27 cellular contexts compared by ENCODE assay signal in the genomic region with DNA sequence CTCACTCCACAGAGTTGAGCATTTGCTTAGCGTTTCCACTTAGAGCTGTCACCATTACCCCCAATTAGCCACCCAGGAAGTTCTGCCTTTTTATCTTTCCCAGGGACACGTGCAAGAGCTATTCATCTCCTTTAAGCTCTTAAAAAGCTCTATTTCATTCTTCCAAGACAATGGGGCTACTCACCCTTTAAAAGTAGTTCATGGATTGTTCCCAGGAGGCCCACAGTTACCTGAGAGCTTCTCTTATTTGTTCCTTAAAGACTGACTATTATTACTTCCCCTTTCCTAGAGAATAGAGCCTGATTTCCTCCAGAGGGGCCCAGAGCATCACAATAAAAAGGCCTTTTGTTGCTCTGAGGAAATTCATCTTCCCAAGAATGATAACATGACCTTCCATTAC.
"Had no signal": no experiment of that assay in that cellular context is flagged by ENCODE, and none has a peak within 500 bp of the region (broad histone marks: within the 10 kb centered on the region; RNA-seq: fewer than 3 reads in every experiment).

No MANE protein-coding gene starts in this region.

- H3K4me3 ChIP-seq: left lung, lung, pancreas, sigmoid colon, smooth muscle cell, stomach, suprapubic skin, tibial nerve had no signal

- H3K27me3 ChIP-seq: foreskin keratinocyte, left lung, pancreas, sigmoid colon, suprapubic skin, tibial nerve had no signal

- H3K4me1 Mint-ChIP-seq: activated naive CD8-positive, alpha-beta T cell treated with anti-CD3 and anti-CD28 coated beads, Interleukin-2, amount 50 U/mL, for 24 hours; mesothelial cell of epicardium; naive thymus-derived CD8-positive, alpha-beta T cell; stimulated activated memory B cell treated with anti-CD40 and anti-IgM and Interleukin-4, amounts not matched to agents 10 μg/mL and 1 μg/mL and 100 μg/mL, for 72 hours; T-cell had no signal

- H3K4me1 ChIP-seq: foreskin keratinocyte, left lung, pancreas, sigmoid colon, stomach, suprapubic skin, tibial nerve had no signal

- H3K27ac Mint-ChIP-seq: activated CD8-positive, alpha-beta T cell treated with anti-CD3 and anti-CD28 coated beads, Interleukin-2, amount 10 ng/mL, durations not matched to agents 7 days and 5 days; activated naive CD8-positive, alpha-beta T cell treated with anti-CD3 and anti-CD28 coated beads, Interleukin-2, amount 50 U/mL, for 24 hours; activated T-helper 1 cell treated with anti-CD3 and anti-CD28 coated beads, Interleukin-12 subunit alpha, Interleukin-12 subunit beta, Interleukin-2, Interleukin-4 antibody, amounts not matched to agents 30 ng/mL and 10 ng/mL and 1 ng/mL, durations not matched to agents 14 hours and 24 hours and 36 hours; dendritic cell treated with granulocyte-macrophage colony-stimulating factor and Interleukin-4, amounts not matched to agents 40 ng/mL and 50 ng/mL, for 4 days; mesothelial cell of epicardium; stimulated activated memory B cell treated with anti-CD40 and anti-IgM and Interleukin-4, amounts not matched to agents 10 μg/mL and 1 μg/mL and 100 μg/mL, for 72 hours; T-cell; T-helper 2 cell treated with Interferon-gamma antibody and Interleukin-4, amounts not matched to agents 5 μg/mL and 100 μg/mL, for 36 hours had no signal

- H3K9me3 ChIP-seq: pancreas had no signal

- H3K4me3 Mint-ChIP-seq: activated CD8-positive, alpha-beta T cell treated with anti-CD3 and anti-CD28 coated beads, Interleukin-2, amount 10 ng/mL, durations not matched to agents 7 days and 5 days; activated naive CD8-positive, alpha-beta T cell treated with anti-CD3 and anti-CD28 coated beads, Interleukin-2, amount 50 U/mL, for 24 hours; activated T-helper 1 cell treated with anti-CD3 and anti-CD28 coated beads, Interleukin-12 subunit alpha, Interleukin-12 subunit beta, Interleukin-2, Interleukin-4 antibody, amounts not matched to agents 30 ng/mL and 10 ng/mL and 1 ng/mL, durations not matched to agents 14 hours and 24 hours and 36 hours; dendritic cell treated with granulocyte-macrophage colony-stimulating factor and Interleukin-4, amounts not matched to agents 40 ng/mL and 50 ng/mL, for 4 days; mesothelial cell of epicardium; naive thymus-derived CD8-positive, alpha-beta T cell; stimulated activated memory B cell treated with anti-CD40 and anti-IgM and Interleukin-4, amounts not matched to agents 10 μg/mL and 1 μg/mL and 100 μg/mL, for 72 hours; T-cell; T-helper 2 cell treated with Interferon-gamma antibody and Interleukin-4, amounts not matched to agents 5 μg/mL and 100 μg/mL, for 36 hours had no signal

- H3K36me3 Mint-ChIP-seq: T-cell had no signal

- H3K27ac ChIP-seq: foreskin keratinocyte, left lung, pancreas, sigmoid colon, stomach, suprapubic skin, tibial nerve, VCaP had no signal

- H3K4me2 ChIP-seq: smooth muscle cell had no signal

- DNase-seq: activated CD4-positive, alpha-beta T cell treated with anti-CD3 and anti-CD28 coated beads, Interleukin-2, amount 50 U/mL, for 1 hour; activated CD4-positive, CD25-positive, alpha-beta regulatory T cell treated with anti-CD3 and anti-CD28 coated beads, Interleukin-2, amount 50 U/mL, for 72 hours; activated CD8-positive, alpha-beta T cell treated with anti-CD3 and anti-CD28 coated beads, Interleukin-2, amount 10 ng/mL, durations not matched to agents 7 days and 5 days; activated gamma-delta T cell; activated naive CD4-positive, alpha-beta T cell treated with anti-CD3 and anti-CD28 coated beads, Interleukin-2, amount 50 U/mL, for 16 hours; activated naive CD8-positive, alpha-beta T cell treated with anti-CD3 and anti-CD28 coated beads, Interleukin-2, amount 50 U/mL, for 24 hours; effector CD4-positive, alpha-beta T cell; foreskin keratinocyte; glutamatergic neuron; hippocampal formation; left lung; naive thymus-derived CD8-positive, alpha-beta T cell; pancreas; sigmoid colon; stimulated activated CD4-positive, alpha-beta T cell treated with anti-CD3 and anti-CD28 coated beads, Interleukin-15, amount 100 ng/mL, for 24 hours; stomach; T-cell had no signal

- H3K36me3 ChIP-seq: left lung, pancreas, sigmoid colon, stomach, suprapubic skin, tibial nerve had no signal

- H3K27me3 Mint-ChIP-seq: dendritic cell treated with granulocyte-macrophage colony-stimulating factor and Interleukin-4, amounts not matched to agents 40 ng/mL and 50 ng/mL, for 4 days had no signal

- FAIRE-seq: pancreas had no signal
